Comparison of ENCODE assay signal across 1 cellular context in genomic region chr4:33837043-33837442, GRCh38.
A peak's percentile ranks its signal among the peaks of the same experiment; 100 is the strongest.
TF ChIP-seq lines count a peak whose summit lies in the region.

No MANE protein-coding gene starts in this region.

TF ChIP-seq in SK-N-SH, 30 proteins besides CTCF, POLR2A, EP300 and RAD21:
- TF ChIP-seq FOSL2 (IDR thresholded peaks at IDR 0.05; ENCODE audit: borderline replicate concordance, low read depth) (peak; percentile 74; the same call in 1 of the 2 replicates), ZBTB33 (IDR thresholded peaks at IDR 0.05; ENCODE audit: borderline replicate concordance, low read depth) (no peak), TEAD4 (IDR thresholded peaks at IDR 0.05; ENCODE audit: borderline replicate concordance, insufficient read depth) (peak; percentile 98), TCF12 (IDR thresholded peaks at IDR 0.05) (peak; percentile 83), FOXM1 (IDR thresholded peaks at IDR 0.05; ENCODE audit: low read depth) (peak; percentile 91), YY1 (IDR thresholded peaks at IDR 0.05; ENCODE audit: low read depth) (0 out of 2 replicates have a peak, but pooled peaks have one; percentile 50), JUND (IDR thresholded peaks at IDR 0.05) (peak; percentile 95), MEF2A (IDR thresholded peaks at IDR 0.05; ENCODE audit: borderline replicate concordance, low read depth) (peak; percentile 75), NFIC (IDR thresholded peaks at IDR 0.05; ENCODE audit: borderline replicate concordance) (peak; percentile 76), FOXJ3 (CRISPR knock-in tag; IDR thresholded peaks at IDR 0.05) (no peak), EZH2phosphoT487 (IDR thresholded peaks at IDR 0.05; ENCODE audit: borderline replicate concordance, low read depth) (no peak), CHD2 (IDR thresholded peaks at IDR 0.05; ENCODE audit: low read length, partially characterized antibody) (no peak), ELF1 (IDR thresholded peaks at IDR 0.05) (no peak), GATA2 (CRISPR knock-in tag; IDR thresholded peaks at IDR 0.05) (no peak), RXRA (IDR thresholded peaks at IDR 0.05; ENCODE audit: borderline replicate concordance, low read depth) (0 out of 2 replicates have a peak, but pooled peaks have one; percentile 37), SIN3A (IDR thresholded peaks at IDR 0.05; ENCODE audit: borderline replicate concordance, low read depth, low read length) (no peak), RFX5 (IDR thresholded peaks at IDR 0.05; ENCODE audit: low read length) (no peak), IRF3 (IDR thresholded peaks at IDR 0.05; ENCODE audit: low read depth, low read length) (no peak), TAF1 (IDR thresholded peaks at IDR 0.05; ENCODE audit: borderline replicate concordance, low read depth, low read length) (no peak), GABPA (IDR thresholded peaks at IDR 0.05; ENCODE audit: low read depth) (no peak), SMC3 (IDR thresholded peaks at IDR 0.05; ENCODE audit: low read depth, low read length) (no peak), POLR2AphosphoS5 (IDR thresholded peaks at IDR 0.05; ENCODE audit: low read depth, low read length) (peak; percentile 24; the same call in 1 of the 2 replicates), MXI1 (IDR thresholded peaks at IDR 0.05; ENCODE audit: low read depth, low read length) (no peak), PBX3 (IDR thresholded peaks at IDR 0.05) (peak; percentile 77; the same call in 1 of the 2 replicates), RCOR1 (IDR thresholded peaks at IDR 0.05; ENCODE audit: low read length) (no peak), NRF1 (IDR thresholded peaks at IDR 0.05; ENCODE audit: low read depth, low read length) (no peak)
- TF ChIP-seq, protein P1, sequence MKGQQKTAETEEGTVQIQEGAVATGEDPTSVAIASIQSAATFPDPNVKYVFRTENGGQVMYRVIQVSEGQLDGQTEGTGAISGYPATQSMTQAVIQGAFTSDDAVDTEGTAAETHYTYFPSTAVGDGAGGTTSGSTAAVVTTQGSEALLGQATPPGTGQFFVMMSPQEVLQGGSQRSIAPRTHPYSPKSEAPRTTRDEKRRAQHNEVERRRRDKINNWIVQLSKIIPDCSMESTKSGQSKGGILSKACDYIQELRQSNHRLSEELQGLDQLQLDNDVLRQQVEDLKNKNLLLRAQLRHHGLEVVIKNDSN (IDR thresholded peaks at IDR 0.05; ENCODE audit: borderline replicate concordance, low read depth): no peak
- TF ChIP-seq, protein P2, sequence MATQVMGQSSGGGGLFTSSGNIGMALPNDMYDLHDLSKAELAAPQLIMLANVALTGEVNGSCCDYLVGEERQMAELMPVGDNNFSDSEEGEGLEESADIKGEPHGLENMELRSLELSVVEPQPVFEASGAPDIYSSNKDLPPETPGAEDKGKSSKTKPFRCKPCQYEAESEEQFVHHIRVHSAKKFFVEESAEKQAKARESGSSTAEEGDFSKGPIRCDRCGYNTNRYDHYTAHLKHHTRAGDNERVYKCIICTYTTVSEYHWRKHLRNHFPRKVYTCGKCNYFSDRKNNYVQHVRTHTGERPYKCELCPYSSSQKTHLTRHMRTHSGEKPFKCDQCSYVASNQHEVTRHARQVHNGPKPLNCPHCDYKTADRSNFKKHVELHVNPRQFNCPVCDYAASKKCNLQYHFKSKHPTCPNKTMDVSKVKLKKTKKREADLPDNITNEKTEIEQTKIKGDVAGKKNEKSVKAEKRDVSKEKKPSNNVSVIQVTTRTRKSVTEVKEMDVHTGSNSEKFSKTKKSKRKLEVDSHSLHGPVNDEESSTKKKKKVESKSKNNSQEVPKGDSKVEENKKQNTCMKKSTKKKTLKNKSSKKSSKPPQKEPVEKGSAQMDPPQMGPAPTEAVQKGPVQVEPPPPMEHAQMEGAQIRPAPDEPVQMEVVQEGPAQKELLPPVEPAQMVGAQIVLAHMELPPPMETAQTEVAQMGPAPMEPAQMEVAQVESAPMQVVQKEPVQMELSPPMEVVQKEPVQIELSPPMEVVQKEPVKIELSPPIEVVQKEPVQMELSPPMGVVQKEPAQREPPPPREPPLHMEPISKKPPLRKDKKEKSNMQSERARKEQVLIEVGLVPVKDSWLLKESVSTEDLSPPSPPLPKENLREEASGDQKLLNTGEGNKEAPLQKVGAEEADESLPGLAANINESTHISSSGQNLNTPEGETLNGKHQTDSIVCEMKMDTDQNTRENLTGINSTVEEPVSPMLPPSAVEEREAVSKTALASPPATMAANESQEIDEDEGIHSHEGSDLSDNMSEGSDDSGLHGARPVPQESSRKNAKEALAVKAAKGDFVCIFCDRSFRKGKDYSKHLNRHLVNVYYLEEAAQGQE (IDR thresholded peaks at IDR 0.05; ENCODE audit: low read depth, low read length): no peak
- TF ChIP-seq, protein P3, sequence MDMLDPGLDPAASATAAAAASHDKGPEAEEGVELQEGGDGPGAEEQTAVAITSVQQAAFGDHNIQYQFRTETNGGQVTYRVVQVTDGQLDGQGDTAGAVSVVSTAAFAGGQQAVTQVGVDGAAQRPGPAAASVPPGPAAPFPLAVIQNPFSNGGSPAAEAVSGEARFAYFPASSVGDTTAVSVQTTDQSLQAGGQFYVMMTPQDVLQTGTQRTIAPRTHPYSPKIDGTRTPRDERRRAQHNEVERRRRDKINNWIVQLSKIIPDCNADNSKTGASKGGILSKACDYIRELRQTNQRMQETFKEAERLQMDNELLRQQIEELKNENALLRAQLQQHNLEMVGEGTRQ (IDR thresholded peaks at IDR 0.05; ENCODE audit: borderline replicate concordance, low read depth, low read length): no peak
- TF ChIP-seq, protein P4, sequence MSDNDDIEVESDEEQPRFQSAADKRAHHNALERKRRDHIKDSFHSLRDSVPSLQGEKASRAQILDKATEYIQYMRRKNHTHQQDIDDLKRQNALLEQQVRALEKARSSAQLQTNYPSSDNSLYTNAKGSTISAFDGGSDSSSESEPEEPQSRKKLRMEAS (IDR thresholded peaks at IDR 0.05; ENCODE audit: low read depth): no peak
TF ChIP-seq in SK-N-SH: peak in this region for 11.
